1 cellular context compared by ENCODE assay signal in the genomic region with DNA sequence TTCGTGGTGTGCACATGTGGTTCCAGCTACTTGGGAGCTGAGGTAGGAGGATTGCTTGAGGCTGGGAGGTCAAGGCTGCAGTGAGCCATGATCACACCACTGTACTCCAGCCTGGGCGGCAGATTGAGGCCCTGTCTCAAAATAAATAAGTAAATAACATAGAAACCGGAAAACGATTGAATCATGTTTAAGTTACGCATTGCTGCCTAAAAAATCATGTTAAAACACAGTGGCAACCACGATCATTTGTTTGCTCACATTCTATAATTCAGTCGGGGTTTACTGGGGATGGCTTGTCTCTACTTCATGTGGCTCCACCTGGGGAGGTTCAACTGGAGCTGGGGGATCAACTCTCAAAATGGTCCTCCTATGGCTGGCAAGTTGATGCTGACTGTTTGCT.
TF ChIP-seq lines count a peak whose summit lies in the region.

No MANE protein-coding gene starts in this region.

TF ChIP-seq in H1, 55 proteins besides CTCF, POLR2A, EP300 and RAD21 (continued from another document):
- TF ChIP-seq, protein P1, sequence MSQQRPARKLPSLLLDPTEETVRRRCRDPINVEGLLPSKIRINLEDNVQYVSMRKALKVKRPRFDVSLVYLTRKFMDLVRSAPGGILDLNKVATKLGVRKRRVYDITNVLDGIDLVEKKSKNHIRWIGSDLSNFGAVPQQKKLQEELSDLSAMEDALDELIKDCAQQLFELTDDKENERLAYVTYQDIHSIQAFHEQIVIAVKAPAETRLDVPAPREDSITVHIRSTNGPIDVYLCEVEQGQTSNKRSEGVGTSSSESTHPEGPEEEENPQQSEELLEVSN (IDR thresholded peaks at IDR 0.05) = no peak
- TF ChIP-seq SRF (IDR thresholded peaks at IDR 0.05; ENCODE audit: low read depth, low read length) = no peak
- no peak for TF ChIP-seq EZH2 (IDR thresholded peaks at IDR 0.05; ENCODE audit: low read depth, low read length, severe bottlenecking)
- TF ChIP-seq RBBP5 (IDR thresholded peaks at IDR 0.05; ENCODE audit: borderline replicate concordance, low read depth, low read length) = no peak
- TF ChIP-seq RXRA (IDR thresholded peaks at IDR 0.05; ENCODE audit: insufficient read depth, low read depth, low read length) = no peak
- no peak for TF ChIP-seq KDM5A (IDR thresholded peaks at IDR 0.05; ENCODE audit: low read length)
- TF ChIP-seq HDAC6 (IDR thresholded peaks at IDR 0.05; ENCODE audit: low read depth, low read length) = no peak
- no peak for TF ChIP-seq CHD2 (IDR thresholded peaks at IDR 0.05; ENCODE audit: low read length)
- no peak for TF ChIP-seq TEAD4 (IDR thresholded peaks at IDR 0.05; ENCODE audit: low read depth, low read length)
- TF ChIP-seq EGR1 (IDR thresholded peaks at IDR 0.05; ENCODE audit: borderline replicate concordance, low read depth, low read length) = no peak
- TF ChIP-seq CBX8 (IDR thresholded peaks at IDR 0.05; ENCODE audit: borderline replicate concordance, low read depth, low read length) = no peak
- TF ChIP-seq NRF1 (IDR thresholded peaks at IDR 0.05; ENCODE audit: low read depth, low read length) = no peak
- no peak for TF ChIP-seq YY1 (IDR thresholded peaks at IDR 0.05; ENCODE audit: low read depth, low read length)
- TF ChIP-seq, protein P2, sequence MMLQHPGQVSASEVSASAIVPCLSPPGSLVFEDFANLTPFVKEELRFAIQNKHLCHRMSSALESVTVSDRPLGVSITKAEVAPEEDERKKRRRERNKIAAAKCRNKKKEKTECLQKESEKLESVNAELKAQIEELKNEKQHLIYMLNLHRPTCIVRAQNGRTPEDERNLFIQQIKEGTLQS (IDR thresholded peaks at IDR 0.05; ENCODE audit: insufficient read depth, low read depth, low read length) = no peak
- TF ChIP-seq, protein P3, sequence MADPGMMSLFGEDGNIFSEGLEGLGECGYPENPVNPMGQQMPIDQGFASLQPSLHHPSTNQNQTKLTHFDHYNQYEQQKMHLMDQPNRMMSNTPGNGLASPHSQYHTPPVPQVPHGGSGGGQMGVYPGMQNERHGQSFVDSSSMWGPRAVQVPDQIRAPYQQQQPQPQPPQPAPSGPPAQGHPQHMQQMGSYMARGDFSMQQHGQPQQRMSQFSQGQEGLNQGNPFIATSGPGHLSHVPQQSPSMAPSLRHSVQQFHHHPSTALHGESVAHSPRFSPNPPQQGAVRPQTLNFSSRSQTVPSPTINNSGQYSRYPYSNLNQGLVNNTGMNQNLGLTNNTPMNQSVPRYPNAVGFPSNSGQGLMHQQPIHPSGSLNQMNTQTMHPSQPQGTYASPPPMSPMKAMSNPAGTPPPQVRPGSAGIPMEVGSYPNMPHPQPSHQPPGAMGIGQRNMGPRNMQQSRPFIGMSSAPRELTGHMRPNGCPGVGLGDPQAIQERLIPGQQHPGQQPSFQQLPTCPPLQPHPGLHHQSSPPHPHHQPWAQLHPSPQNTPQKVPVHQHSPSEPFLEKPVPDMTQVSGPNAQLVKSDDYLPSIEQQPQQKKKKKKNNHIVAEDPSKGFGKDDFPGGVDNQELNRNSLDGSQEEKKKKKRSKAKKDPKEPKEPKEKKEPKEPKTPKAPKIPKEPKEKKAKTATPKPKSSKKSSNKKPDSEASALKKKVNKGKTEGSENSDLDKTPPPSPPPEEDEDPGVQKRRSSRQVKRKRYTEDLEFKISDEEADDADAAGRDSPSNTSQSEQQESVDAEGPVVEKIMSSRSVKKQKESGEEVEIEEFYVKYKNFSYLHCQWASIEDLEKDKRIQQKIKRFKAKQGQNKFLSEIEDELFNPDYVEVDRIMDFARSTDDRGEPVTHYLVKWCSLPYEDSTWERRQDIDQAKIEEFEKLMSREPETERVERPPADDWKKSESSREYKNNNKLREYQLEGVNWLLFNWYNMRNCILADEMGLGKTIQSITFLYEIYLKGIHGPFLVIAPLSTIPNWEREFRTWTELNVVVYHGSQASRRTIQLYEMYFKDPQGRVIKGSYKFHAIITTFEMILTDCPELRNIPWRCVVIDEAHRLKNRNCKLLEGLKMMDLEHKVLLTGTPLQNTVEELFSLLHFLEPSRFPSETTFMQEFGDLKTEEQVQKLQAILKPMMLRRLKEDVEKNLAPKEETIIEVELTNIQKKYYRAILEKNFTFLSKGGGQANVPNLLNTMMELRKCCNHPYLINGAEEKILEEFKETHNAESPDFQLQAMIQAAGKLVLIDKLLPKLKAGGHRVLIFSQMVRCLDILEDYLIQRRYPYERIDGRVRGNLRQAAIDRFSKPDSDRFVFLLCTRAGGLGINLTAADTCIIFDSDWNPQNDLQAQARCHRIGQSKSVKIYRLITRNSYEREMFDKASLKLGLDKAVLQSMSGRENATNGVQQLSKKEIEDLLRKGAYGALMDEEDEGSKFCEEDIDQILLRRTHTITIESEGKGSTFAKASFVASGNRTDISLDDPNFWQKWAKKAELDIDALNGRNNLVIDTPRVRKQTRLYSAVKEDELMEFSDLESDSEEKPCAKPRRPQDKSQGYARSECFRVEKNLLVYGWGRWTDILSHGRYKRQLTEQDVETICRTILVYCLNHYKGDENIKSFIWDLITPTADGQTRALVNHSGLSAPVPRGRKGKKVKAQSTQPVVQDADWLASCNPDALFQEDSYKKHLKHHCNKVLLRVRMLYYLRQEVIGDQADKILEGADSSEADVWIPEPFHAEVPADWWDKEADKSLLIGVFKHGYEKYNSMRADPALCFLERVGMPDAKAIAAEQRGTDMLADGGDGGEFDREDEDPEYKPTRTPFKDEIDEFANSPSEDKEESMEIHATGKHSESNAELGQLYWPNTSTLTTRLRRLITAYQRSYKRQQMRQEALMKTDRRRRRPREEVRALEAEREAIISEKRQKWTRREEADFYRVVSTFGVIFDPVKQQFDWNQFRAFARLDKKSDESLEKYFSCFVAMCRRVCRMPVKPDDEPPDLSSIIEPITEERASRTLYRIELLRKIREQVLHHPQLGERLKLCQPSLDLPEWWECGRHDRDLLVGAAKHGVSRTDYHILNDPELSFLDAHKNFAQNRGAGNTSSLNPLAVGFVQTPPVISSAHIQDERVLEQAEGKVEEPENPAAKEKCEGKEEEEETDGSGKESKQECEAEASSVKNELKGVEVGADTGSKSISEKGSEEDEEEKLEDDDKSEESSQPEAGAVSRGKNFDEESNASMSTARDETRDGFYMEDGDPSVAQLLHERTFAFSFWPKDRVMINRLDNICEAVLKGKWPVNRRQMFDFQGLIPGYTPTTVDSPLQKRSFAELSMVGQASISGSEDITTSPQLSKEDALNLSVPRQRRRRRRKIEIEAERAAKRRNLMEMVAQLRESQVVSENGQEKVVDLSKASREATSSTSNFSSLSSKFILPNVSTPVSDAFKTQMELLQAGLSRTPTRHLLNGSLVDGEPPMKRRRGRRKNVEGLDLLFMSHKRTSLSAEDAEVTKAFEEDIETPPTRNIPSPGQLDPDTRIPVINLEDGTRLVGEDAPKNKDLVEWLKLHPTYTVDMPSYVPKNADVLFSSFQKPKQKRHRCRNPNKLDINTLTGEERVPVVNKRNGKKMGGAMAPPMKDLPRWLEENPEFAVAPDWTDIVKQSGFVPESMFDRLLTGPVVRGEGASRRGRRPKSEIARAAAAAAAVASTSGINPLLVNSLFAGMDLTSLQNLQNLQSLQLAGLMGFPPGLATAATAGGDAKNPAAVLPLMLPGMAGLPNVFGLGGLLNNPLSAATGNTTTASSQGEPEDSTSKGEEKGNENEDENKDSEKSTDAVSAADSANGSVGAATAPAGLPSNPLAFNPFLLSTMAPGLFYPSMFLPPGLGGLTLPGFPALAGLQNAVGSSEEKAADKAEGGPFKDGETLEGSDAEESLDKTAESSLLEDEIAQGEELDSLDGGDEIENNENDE (IDR thresholded peaks at IDR 0.05; ENCODE audit: insufficient replicate concordance, low read length) = no peak
